Comparison of ENCODE assay signal across 8 cellular contexts in the genomic region with DNA sequence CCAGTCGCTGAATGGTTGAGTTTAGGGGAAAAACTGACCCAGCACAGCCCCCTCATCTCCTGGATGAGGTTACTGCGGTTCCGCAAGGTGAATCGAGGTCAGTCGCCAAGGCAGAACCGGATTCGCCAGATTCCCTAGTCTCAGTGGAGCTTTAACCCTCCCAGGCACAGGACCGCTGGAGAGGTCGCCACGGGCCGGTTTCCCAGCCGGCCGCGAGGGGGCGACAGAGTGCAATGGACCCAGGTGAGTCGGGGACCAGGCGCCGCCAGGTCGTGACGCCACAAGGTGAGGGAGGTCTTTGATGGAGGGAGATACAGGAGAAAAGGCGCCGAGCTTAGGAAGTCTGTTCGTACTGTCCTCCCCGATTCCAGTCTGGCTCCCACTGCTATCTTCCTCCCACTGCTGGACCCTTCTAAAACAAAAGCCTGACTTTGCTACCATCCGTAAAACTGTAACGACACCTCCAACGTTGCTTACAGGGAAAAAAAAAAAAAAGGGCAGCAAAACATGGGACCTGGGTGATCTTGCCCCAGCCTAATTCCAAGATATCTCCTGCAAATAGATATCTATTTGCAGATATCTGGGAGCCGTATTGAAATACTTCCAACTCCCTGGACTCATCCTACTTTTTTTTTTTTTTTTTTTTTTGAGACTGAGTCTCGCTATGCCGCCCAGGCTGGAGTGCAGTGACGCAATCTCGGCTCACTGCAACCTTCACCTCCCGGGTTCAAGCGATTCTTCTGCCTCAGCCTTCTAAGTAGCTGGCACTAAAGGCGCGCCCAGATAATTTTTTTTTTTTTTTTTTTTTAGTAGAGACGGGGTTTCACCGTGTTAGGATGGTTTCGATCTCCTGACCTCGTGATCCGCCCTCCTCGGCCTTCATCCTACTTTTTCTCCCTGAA. TPM values are rescaled to one million over a fixed set of nuclear protein-coding genes. Genes with fewer than 3 reads are reported as not detected.
A peak's percentile ranks its signal among the peaks of the same experiment; 100 is the strongest.
DNase-seq lines count a peak whose midpoint lies in the region; ATAC-seq, FAIRE-seq and TF ChIP-seq lines count a peak whose summit lies in the region.

No MANE protein-coding gene starts in this region.

- POLR2A ChIA-PET in endothelial cell of umbilical vein (lab: Charles Lee) = interaction anchor here (0.5 to 0.7 kb wide), 3 partner anchors 14 to 61 kb away, joined by 3 to 10 read pairs (median 3); no protein-coding TSS in a partner anchor

- peak overlapping the region; percentile 73 for H2AFZ ChIP-seq in endothelial cell of umbilical vein (ENCODE audit: low read depth, low read length)

- no peaks in the 10 kb centered on the region for H3K9me1 ChIP-seq in endothelial cell of umbilical vein (replicated peaks; ENCODE audit: control insufficient read depth, extremely low read depth, insufficient read depth, low read length)

- BruUV-seq in endothelial cell of umbilical vein (replicated peaks; lab: Mats Ljungman, UMichigan) = no TSS peak

- DNase-seq in DMS153 treated with DMSO at 0.1 percent for 48 hours (lab: John Stamatoyannopoulos, UW; ENCODE audit: unreplicated experiment) (peak; percentile 93), HT-29 (ENCODE audit: low spot score) (peak; percentile 95), NK-92 (lab: John Stamatoyannopoulos, UW; ENCODE audit: unreplicated experiment) (peak; percentile 37), endothelial cell of umbilical vein (ENCODE audit: low read depth, low spot score) (peak; percentile 73), mesenteric fat pad (ENCODE audit: low spot score) (peak; percentile 95)
- peak; percentile 67 for DNase-seq in activated CD8-positive, alpha-beta memory T cell treated with anti-CD3 and anti-CD28 coated beads, Interleukin-2, amount 50 U/mL, for 1 hour (ENCODE audit: extremely low read depth)
- peak; percentile 88 for DNase-seq in stimulated activated CD8-positive, alpha-beta memory T cell treated with anti-CD3 and anti-CD28 coated beads, Interleukin-15, amount 100 ng/mL, for 1 hour (ENCODE audit: low read depth)

- peaks cover 24% of the 10 kb centered on the region for H3K79me2 ChIP-seq in endothelial cell of umbilical vein (ENCODE audit: control insufficient read depth, insufficient read depth, low read length)

- peak overlapping the region; percentile 92 for H3K4me2 ChIP-seq in endothelial cell of umbilical vein (ENCODE audit: insufficient read depth, low read length)

- no peaks in the 10 kb centered on the region for H3K9me3 ChIP-seq in endothelial cell of umbilical vein (replicated peaks; ENCODE audit: control insufficient read depth, insufficient read depth, low read length)

- no peak for TF ChIP-seq POLR2A in endothelial cell of umbilical vein (IDR thresholded peaks at IDR 0.05; ENCODE audit: low read depth, low read length)

- peak; percentile 90 for FAIRE-seq in endothelial cell of umbilical vein (lab: Jason Lieb, UNC)

- H3K27me3 ChIP-seq in endothelial cell of umbilical vein (ENCODE audit: control insufficient read depth in 2 of 2, insufficient read depth in 2 of 2, low read length in 2 of 2) = peaks cover 0 to 7% of the 10 kb centered on the region in 2 experiments

- peak; percentile 99 to 100 for TF ChIP-seq CTCF in endothelial cell of umbilical vein (IDR thresholded peaks at IDR 0.05; ENCODE audit: extremely low read depth in 1 of 2, insufficient read depth in 1 of 2, low read depth in 1 of 2, low read length in 2 of 2)

- intact Hi-C loops in endothelial cell of umbilical vein (cut with micrococcal nuclease) = loop anchor here (5.0 kb wide), 1 partner anchor 140 kb away; no protein-coding TSS in a partner anchor

- no peak for ATAC-seq in GM18519 (IDR thresholded peaks at IDR 0.05; ENCODE audit: low FRiP score, unreplicated experiment)

- H4K20me1 ChIP-seq in endothelial cell of umbilical vein (replicated peaks; ENCODE audit: control insufficient read depth, extremely low read depth, insufficient read depth, low read length) = no peaks in the 10 kb centered on the region

- H3K4me1 ChIP-seq in endothelial cell of umbilical vein (ENCODE audit: control insufficient read depth, extremely low read depth, insufficient read depth, low read length) = peaks cover 19% of the 10 kb centered on the region

- no peak overlapping the region for H3K9ac ChIP-seq in endothelial cell of umbilical vein (replicated peaks; ENCODE audit: extremely low read depth, insufficient read depth, low read length)

- CTCF ChIA-PET in endothelial cell of umbilical vein (lab: Charles Lee) = interaction anchor here (0.6 to 5.7 kb wide), 48 partner anchors 9 to 347 kb away, joined by 3 to 92 read pairs (median 5); a partner anchor contains a TSS

- dilution Hi-C loops in endothelial cell of umbilical vein (cut with MboI; ENCODE audit: extremely low pct_ligation_motif_present, low sequenced_read_pairs) = no loop called here

- no peak overlapping the region for H3K27ac ChIP-seq in endothelial cell of umbilical vein (ENCODE audit: insufficient read depth, low read depth, low read length)

- no peaks in the 10 kb centered on the region for H3K36me3 ChIP-seq in endothelial cell of umbilical vein (ENCODE audit: control insufficient read depth in 2 of 2, extremely low read depth in 1 of 2, insufficient read depth in 2 of 2, low read length in 2 of 2)

- H3K4me3 ChIP-seq in endothelial cell of umbilical vein (replicated peaks in 1 of 3; ENCODE audit: insufficient read depth in 1 of 3, low read depth in 1 of 3, low read length in 3 of 3) = peak overlapping the region in 2 of 3 experiments; percentile 9 to 39

TF ChIP-seq in endothelial cell of umbilical vein, 7 proteins besides CTCF, POLR2A, EP300 and RAD21 (continues in another document):
- TF ChIP-seq GATA2 (IDR thresholded peaks at IDR 0.05; ENCODE audit: insufficient read depth, insufficient read length, low read depth, low read length) = no peak
- TF ChIP-seq JUN (IDR thresholded peaks at IDR 0.05; ENCODE audit: borderline replicate concordance, insufficient read depth, insufficient read length, low read depth) = no peak
- TF ChIP-seq POLR2AphosphoS5 (IDR thresholded peaks at IDR 0.05; ENCODE audit: insufficient read depth, low read depth, low read length) = no peak
- no peak for TF ChIP-seq MYC (IDR thresholded peaks at IDR 0.05; ENCODE audit: low read depth, low read length)

RNA-seq across cellular contexts. Expression of a gene that starts 1.4 kb away (rescaled TPM):
- total RNA-seq in HT-29 (2014; rRNA removed; shearing (Covaris generic)) = 54.1 and 55.1 TPM in 2 replicates
- total RNA-seq in endothelial cell of umbilical vein = 55.9 and 67.5 TPM in 2 replicates
- polyA plus RNA-seq in endothelial cell of umbilical vein = 54.1 and 75.6 TPM in 2 replicates
- 21.0 and 32.6 TPM in 2 replicates for polyA plus RNA-seq in endothelial cell of umbilical vein (2011; cell fraction: cytosol; rRNA removed)
- polyA plus RNA-seq in endothelial cell of umbilical vein (2011; cell fraction: nucleus; rRNA removed) = 228 and 233 TPM in 2 replicates
- 33.6 and 34.6 TPM in 2 replicates for polyA plus RNA-seq in endothelial cell of umbilical vein (2012)
- polyA minus RNA-seq in endothelial cell of umbilical vein = 40.4 and 48.0 TPM in 2 replicates
- 13.4 TPM for polyA minus RNA-seq in endothelial cell of umbilical vein (2011; cell fraction: cytosol; rRNA and poly(A)+ RNA removed)
- 47.3 and 65.5 TPM in 2 replicates for polyA minus RNA-seq in endothelial cell of umbilical vein (2011; cell fraction: nucleus; rRNA and poly(A)+ RNA removed)
- total RNA-seq in mesenteric fat pad = 47.3 TPM

RNA-seq across cellular contexts. Expression of a gene that starts 27.4 kb away (rescaled TPM):
- 11.1 and 13.0 TPM in 2 replicates for total RNA-seq in HT-29 (2014; rRNA removed; shearing (Covaris generic))
- total RNA-seq in endothelial cell of umbilical vein = not detected in 2 replicates
- not detected in 2 replicates for polyA plus RNA-seq in endothelial cell of umbilical vein
- polyA plus RNA-seq in endothelial cell of umbilical vein (2011; cell fraction: cytosol; rRNA removed) = not detected in 2 replicates
- not detected in 2 replicates for polyA plus RNA-seq in endothelial cell of umbilical vein (2011; cell fraction: nucleus; rRNA removed)
- polyA plus RNA-seq in endothelial cell of umbilical vein (2012) = not detected in 2 replicates
- polyA minus RNA-seq in endothelial cell of umbilical vein = not detected in 2 replicates
- polyA minus RNA-seq in endothelial cell of umbilical vein (2011; cell fraction: cytosol; rRNA and poly(A)+ RNA removed) = not detected
- not detected in 2 replicates for polyA minus RNA-seq in endothelial cell of umbilical vein (2011; cell fraction: nucleus; rRNA and poly(A)+ RNA removed)
- 0.84 TPM for total RNA-seq in mesenteric fat pad

RNA-seq across cellular contexts. Expression of a gene that starts 32.2 kb away (rescaled TPM):
- 38.8 and 47.1 TPM in 2 replicates for total RNA-seq in HT-29 (2014; rRNA removed; shearing (Covaris generic))
- 2.8 and 4.3 TPM in 2 replicates for total RNA-seq in endothelial cell of umbilical vein
- 2.3 and 4.2 TPM in 2 replicates for polyA plus RNA-seq in endothelial cell of umbilical vein
- polyA plus RNA-seq in endothelial cell of umbilical vein (2011; cell fraction: cytosol; rRNA removed) = 4.8 and 5.9 TPM in 2 replicates
- 7.6 and 9.2 TPM in 2 replicates for polyA plus RNA-seq in endothelial cell of umbilical vein (2011; cell fraction: nucleus; rRNA removed)
- polyA plus RNA-seq in endothelial cell of umbilical vein (2012) = 9.5 and 10.4 TPM in 2 replicates
- 5.3 and 7.2 TPM in 2 replicates for polyA minus RNA-seq in endothelial cell of umbilical vein
- polyA minus RNA-seq in endothelial cell of umbilical vein (2011; cell fraction: cytosol; rRNA and poly(A)+ RNA removed) = not detected
- 1.5 and 3.1 TPM in 2 replicates for polyA minus RNA-seq in endothelial cell of umbilical vein (2011; cell fraction: nucleus; rRNA and poly(A)+ RNA removed)
- total RNA-seq in mesenteric fat pad = 15.0 TPM

RNA-seq across cellular contexts. Expression of a gene that starts 47.0 kb away (rescaled TPM):
- 62.3 and 68.7 TPM in 2 replicates for total RNA-seq in HT-29 (2014; rRNA removed; shearing (Covaris generic))
- total RNA-seq in endothelial cell of umbilical vein (141 and 146 TPM in 2 replicates), mesenteric fat pad (102 TPM)
- 82.2 and 100 TPM in 2 replicates for polyA plus RNA-seq in endothelial cell of umbilical vein
- polyA plus RNA-seq in endothelial cell of umbilical vein (2011; cell fraction: cytosol; rRNA removed) = 34.6 and 54.8 TPM in 2 replicates
- 26.2 and 27.8 TPM in 2 replicates for polyA plus RNA-seq in endothelial cell of umbilical vein (2011; cell fraction: nucleus; rRNA removed)
- 55.5 and 78.4 TPM in 2 replicates for polyA plus RNA-seq in endothelial cell of umbilical vein (2012)
- polyA minus RNA-seq in endothelial cell of umbilical vein = 16.9 and 24.9 TPM in 2 replicates
- polyA minus RNA-seq in endothelial cell of umbilical vein (2011; cell fraction: cytosol; rRNA and poly(A)+ RNA removed) = 33.0 TPM
- 13.5 and 26.4 TPM in 2 replicates for polyA minus RNA-seq in endothelial cell of umbilical vein (2011; cell fraction: nucleus; rRNA and poly(A)+ RNA removed)

RNA-seq across cellular contexts. Expression of a gene that starts 51.3 kb away (rescaled TPM):
- total RNA-seq in HT-29 (2014; rRNA removed; shearing (Covaris generic)) = 25.4 and 33.0 TPM in 2 replicates
- total RNA-seq in endothelial cell of umbilical vein (14.8 and 18.0 TPM in 2 replicates), mesenteric fat pad (8.5 TPM)
- polyA plus RNA-seq in endothelial cell of umbilical vein = 20.0 and 22.6 TPM in 2 replicates
- polyA plus RNA-seq in endothelial cell of umbilical vein (2011; cell fraction: cytosol; rRNA removed) = 17.7 and 18.2 TPM in 2 replicates
- 6.1 and 6.5 TPM in 2 replicates for polyA plus RNA-seq in endothelial cell of umbilical vein (2011; cell fraction: nucleus; rRNA removed)
- polyA plus RNA-seq in endothelial cell of umbilical vein (2012) = 10.5 and 13.7 TPM in 2 replicates
- polyA minus RNA-seq in endothelial cell of umbilical vein = 9.2 and 10.3 TPM in 2 replicates
- 29.8 TPM for polyA minus RNA-seq in endothelial cell of umbilical vein (2011; cell fraction: cytosol; rRNA and poly(A)+ RNA removed)
- polyA minus RNA-seq in endothelial cell of umbilical vein (2011; cell fraction: nucleus; rRNA and poly(A)+ RNA removed) = 2.7 and 4.6 TPM in 2 replicates

Comparison
In these comparisons a context has a peak if more than half of its experiments do, and no peak if none do; other contexts are left out.
1. DNase-seq: peak in every context shown above with its lines; median percentile 95 in HT-29; 95 in mesenteric fat pad; 93 in DMS153 treated with DMSO at 0.1 percent for 48 hours; 88 in stimulated activated CD8-positive, alpha-beta memory T cell treated with anti-CD3 and anti-CD28 coated beads, Interleukin-15, amount 100 ng/mL, for 1 hour; 73 in endothelial cell of umbilical vein; 67 in activated CD8-positive, alpha-beta memory T cell treated with anti-CD3 and anti-CD28 coated beads, Interleukin-2, amount 50 U/mL, for 1 hour; 37 in NK-92.